28 cellular contexts compared by ENCODE assay signal in genomic region chr1:168190284-168190884, GRCh38. TPM values are rescaled to one million over a fixed set of nuclear protein-coding genes. Genes with fewer than 3 reads are reported as not detected.
DNase-seq lines count a peak whose midpoint lies in the region; ATAC-seq, FAIRE-seq and TF ChIP-seq lines count a peak whose summit lies in the region.
"Had no signal": no experiment of that assay in that cellular context is flagged by ENCODE, and none has a peak within 500 bp of the region (broad histone marks: within the 10 kb centered on the region; RNA-seq: fewer than 3 reads in every experiment).

No MANE protein-coding gene starts in this region.

- no peak overlapping the region for H3K27ac ChIP-seq in testis
- H3K27ac ChIP-seq: C4-2B, HL-60, KMS-11, PC-9, SJCRH30 had no signal

- no peaks in the 10 kb centered on the region for H3K27me3 Mint-ChIP-seq in activated naive CD8-positive, alpha-beta T cell
- no peaks in the 10 kb centered on the region for H3K27me3 Mint-ChIP-seq in activated naive CD8-positive, alpha-beta T cell treated with anti-CD3 and anti-CD28 coated beads for 36 hours
- H3K27me3 Mint-ChIP-seq: B cell, IgD-negative memory B cell had no signal

- no peak for DNase-seq in activated naive CD8-positive, alpha-beta T cell treated with anti-CD3 and anti-CD28 coated beads for 36 hours
- DNase-seq in GM19239 (ENCODE audit: insufficient read length, low spot score): no peak
- peak; percentile 64 for DNase-seq in fibroblast of villous mesenchyme (ENCODE audit: low read depth)
- DNase-seq in AG08396 (ENCODE audit: low spot score): no peak
- no peak for DNase-seq in testis
- DNase-seq: Caco-2; CD8-positive, alpha-beta T cell; EL; GDM1; GOT3; NCI-H1048; NCI-H1436; NCI-H187; NCI-H2227 treated with DMSO at 0.1 percent for 48 hours; NCI-H526 treated with DMSO at 0.1 percent for 48 hours; PC-9; SJCRH30; T-helper 1 cell had no signal

- intact Hi-C loops in testis (cut with DNase I; ENCODE audit: low total_unique reads): no loop called here

- ATAC-seq in HG03139 (IDR thresholded peaks at IDR 0.05; ENCODE audit: unreplicated experiment): no peak
- ATAC-seq: CD8-positive, alpha-beta T cell; GM12878; Right ventricle myocardium inferior had no signal

- TF ChIP-seq POLR2A in testis (IDR thresholded peaks at IDR 0.05): no peak

- no peaks in the 10 kb centered on the region for H3K27me3 ChIP-seq in testis
- H3K27me3 ChIP-seq: SJCRH30 had no signal

- no peaks in the 10 kb centered on the region for H3K4me1 ChIP-seq in testis
- H3K4me1 ChIP-seq: Caco-2, SJCRH30 had no signal

- H3K36me3 ChIP-seq in testis (ENCODE audit: low read depth, missing control alignments): no peaks in the 10 kb centered on the region

- H3K9me3 ChIP-seq in testis: no peaks in the 10 kb centered on the region
- H3K9me3 ChIP-seq: Caco-2, HAP-1, SJCRH30 had no signal

- FAIRE-seq in GM19239 (lab: Jason Lieb, UNC): peak; percentile 35
- FAIRE-seq: GM12878 had no signal

- H3K4me3 ChIP-seq in fibroblast of villous mesenchyme (ENCODE audit: low read depth, low read length) (no peak overlapping the region), testis (no peak overlapping the region)
- H3K4me3 ChIP-seq: GM12878, HAP-1, PC-9, SJCRH30 had no signal

- WGBS in testis, 2 donors: 60 to 65% methylated on average over 3 of the region's 3 CpGs

- no peak for TF ChIP-seq CTCF in fibroblast of villous mesenchyme (IDR thresholded peaks at IDR 0.05; ENCODE audit: insufficient read depth, low read depth, low read length)
- no peak for TF ChIP-seq CTCF in testis (IDR thresholded peaks at IDR 0.05)

- H3K4me1 Mint-ChIP-seq in activated naive CD8-positive, alpha-beta T cell (ENCODE audit: low read depth): peaks cover 12% of the 10 kb centered on the region
- H3K4me1 Mint-ChIP-seq in activated naive CD8-positive, alpha-beta T cell treated with anti-CD3 and anti-CD28 coated beads for 36 hours: peaks cover 2% of the 10 kb centered on the region
- H3K4me1 Mint-ChIP-seq: B cell had no signal

- H3K36me3 Mint-ChIP-seq in activated naive CD8-positive, alpha-beta T cell: peaks cover 11% of the 10 kb centered on the region
- H3K36me3 Mint-ChIP-seq in activated naive CD8-positive, alpha-beta T cell treated with anti-CD3 and anti-CD28 coated beads for 36 hours: peaks cover 24% of the 10 kb centered on the region

- peak overlapping the region; percentile 23 for H3K27ac Mint-ChIP-seq in activated naive CD8-positive, alpha-beta T cell
- no peak overlapping the region for H3K27ac Mint-ChIP-seq in activated naive CD8-positive, alpha-beta T cell treated with anti-CD3 and anti-CD28 coated beads for 36 hours
- H3K27ac Mint-ChIP-seq: B cell; CD8-positive, alpha-beta T cell; IgD-negative memory B cell had no signal

- no peak overlapping the region for H3K4me3 Mint-ChIP-seq in activated naive CD8-positive, alpha-beta T cell
- H3K4me3 Mint-ChIP-seq in activated naive CD8-positive, alpha-beta T cell treated with anti-CD3 and anti-CD28 coated beads for 36 hours: no peak overlapping the region
- H3K4me3 Mint-ChIP-seq: B cell; CD8-positive, alpha-beta T cell; IgD-negative memory B cell had no signal

- no peaks in the 10 kb centered on the region for H3K9me3 Mint-ChIP-seq in activated naive CD8-positive, alpha-beta T cell (ENCODE audit: low read depth)
- H3K9me3 Mint-ChIP-seq in activated naive CD8-positive, alpha-beta T cell treated with anti-CD3 and anti-CD28 coated beads for 36 hours: no peaks in the 10 kb centered on the region
- H3K9me3 Mint-ChIP-seq: CD8-positive, alpha-beta T cell; IgD-negative memory B cell had no signal

RNA-seq across cellular contexts. Expression of gene TIPRL, which starts 11.6 kb away (rescaled TPM):
- total RNA-seq in activated naive CD8-positive, alpha-beta T cell treated with anti-CD3 and anti-CD28 coated beads for 36 hours: 10 to 100 TPM; 50.9 to 51.2 TPM
- total RNA-seq in fibroblast of villous mesenchyme: 28.7 and 45.3 TPM in 2 replicates
- total RNA-seq in testis: 10 to 100 TPM; 19.8 to 23.5 TPM
- 44.6 TPM for polyA plus RNA-seq in testis (ENCODE audit: insufficient read depth, low read depth, low replicate concordance)

RNA-seq across cellular contexts. Expression of gene SFT2D2, which starts 35.4 kb away (rescaled TPM):
- total RNA-seq in activated naive CD8-positive, alpha-beta T cell treated with anti-CD3 and anti-CD28 coated beads for 36 hours: 10 to 100 TPM; 32.7 to 32.8 TPM
- total RNA-seq in fibroblast of villous mesenchyme: 35.1 and 47.1 TPM in 2 replicates
- 10 to 100 TPM; 59.4 to 62.2 TPM for total RNA-seq in testis
- polyA plus RNA-seq in testis (ENCODE audit: insufficient read depth, low read depth, low replicate concordance): 34.5 TPM

RNA-seq across cellular contexts. Expression of gene GPR161, which starts 53.7 kb away (rescaled TPM):
- total RNA-seq in activated naive CD8-positive, alpha-beta T cell treated with anti-CD3 and anti-CD28 coated beads for 36 hours: under 1 TPM; 0.14 to 0.30 TPM
- 11.3 and 13.0 TPM in 2 replicates for total RNA-seq in fibroblast of villous mesenchyme
- total RNA-seq in testis: 1 to 10 TPM; 6.1 to 6.7 TPM
- polyA plus RNA-seq in testis (ENCODE audit: insufficient read depth, low read depth, low replicate concordance): 3.7 TPM
- total RNA-seq: CD8-positive, alpha-beta T cell had no signal
- polyA plus RNA-seq: IgD-negative memory B cell had no signal
